8 cellular contexts compared by ENCODE assay signal in the genomic region with DNA sequence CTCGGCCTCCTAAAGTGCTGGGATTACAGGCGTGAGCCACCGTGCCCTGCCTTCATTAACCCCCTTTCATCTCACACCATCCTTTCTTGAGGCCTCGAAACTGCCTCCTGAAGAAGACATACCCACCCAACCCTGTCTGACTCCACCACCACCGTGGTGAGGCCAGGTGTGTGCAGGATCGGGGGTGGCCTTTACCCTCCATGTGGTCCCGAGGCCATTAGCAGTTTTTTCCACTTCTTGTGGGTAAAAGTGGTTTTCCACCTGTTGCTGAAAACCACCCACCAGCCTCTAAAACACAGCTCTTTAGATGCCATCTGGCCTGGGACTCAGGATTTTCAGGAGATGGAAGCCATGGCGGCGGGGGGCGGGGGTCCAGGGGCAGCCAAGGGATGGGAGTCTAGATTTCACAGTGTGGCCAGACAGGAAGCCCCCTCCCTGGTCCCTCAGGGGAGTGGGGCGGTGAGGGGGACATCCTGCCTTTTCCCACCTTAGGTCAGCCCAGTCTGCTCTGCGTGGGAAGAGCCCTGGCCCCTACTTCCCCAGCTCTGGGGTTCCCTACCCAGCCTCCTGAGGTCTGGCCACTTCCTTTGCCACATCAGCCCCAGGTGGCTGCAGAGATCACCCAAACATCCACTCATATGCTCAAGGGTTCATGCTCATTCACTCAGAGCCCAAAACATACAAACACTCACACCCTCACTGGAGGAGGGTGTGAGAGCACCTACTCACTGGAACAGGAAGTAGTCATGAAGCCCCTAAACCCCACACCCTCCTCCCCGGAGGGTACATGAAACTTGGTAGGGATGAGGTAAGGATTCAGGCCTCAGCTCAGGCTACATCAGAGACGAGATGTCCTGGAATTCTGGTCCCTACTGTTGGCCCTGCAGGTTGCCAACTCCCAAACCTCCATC. TPM values are rescaled to one million over a fixed set of nuclear protein-coding genes. Genes with fewer than 3 reads are reported as not detected.
A peak's percentile ranks its signal among the peaks of the same experiment; 100 is the strongest.
DNase-seq lines count a peak whose midpoint lies in the region; ATAC-seq lines count a peak whose summit lies in the region.

No MANE protein-coding gene starts in this region.

- intact Hi-C loops in Right ventricle myocardium superior (cut with DNase I): no loop called here
- intact Hi-C loops in left cardiac atrium (cut with DNase I): no loop called here

- H3K27me3 Mint-ChIP-seq in central memory CD8-positive, alpha-beta T cell: no peaks in the 10 kb centered on the region

- no peak for ATAC-seq in Right ventricle myocardium superior (ENCODE audit: poor library complexity)
- ATAC-seq in left cardiac atrium: no peak
- peak; percentile 55 for ATAC-seq in central memory CD8-positive, alpha-beta T cell (replicated peaks; ENCODE audit: extremely low read depth, poor library complexity, severe bottlenecking)

- peaks cover 66% of the 10 kb centered on the region for H3K4me1 Mint-ChIP-seq in central memory CD8-positive, alpha-beta T cell

- no peaks in the 10 kb centered on the region for H3K9me3 Mint-ChIP-seq in central memory CD8-positive, alpha-beta T cell

- H3K4me3 Mint-ChIP-seq in central memory CD8-positive, alpha-beta T cell: peak overlapping the region; percentile 64

- DNase-seq in Right ventricle myocardium superior (peak; percentile 38), left cardiac atrium (no peak), NAMALWA (ENCODE audit: low spot score) (peak; percentile 80), occipital lobe (lab: John Stamatoyannopoulos, UW) (no peak), SK-N-DZ (ENCODE audit: low spot score) (no peak), NCI-H748 (lab: John Stamatoyannopoulos, UW; ENCODE audit: unreplicated experiment) (no peak)
- DNase-seq in central memory CD8-positive, alpha-beta T cell (ENCODE audit: low spot score in 2 of 2): no peak
- DNase-seq in stimulated activated CD4-positive, alpha-beta T cell treated with anti-CD3 and anti-CD28 coated beads, Interleukin-4, amount 100 ng/mL, for 48 hours (ENCODE audit: low read depth in 2 of 2): peak; percentile 31 to 42

- H3K27ac Mint-ChIP-seq in central memory CD8-positive, alpha-beta T cell (ENCODE audit: low read depth): peak overlapping the region; percentile 97

- peaks cover 19% of the 10 kb centered on the region for H3K36me3 Mint-ChIP-seq in central memory CD8-positive, alpha-beta T cell (ENCODE audit: insufficient read depth)

RNA-seq across cellular contexts. Expression of gene FGR, which starts 2.3 kb away (rescaled TPM):
- 3.7 TPM for total RNA-seq in Right ventricle myocardium superior
- total RNA-seq in left cardiac atrium: 10 to 100 TPM in 1 of 2 donors, 1 to 10 TPM in 1; 8.6 to 10.7 TPM
- 0.78 TPM for total RNA-seq in occipital lobe
- not detected in 2 replicates for polyA plus RNA-seq in SK-N-DZ (2014; cell fraction: cytosol; rRNA removed)
- polyA plus RNA-seq in SK-N-DZ (2014; cell fraction: nucleus; rRNA removed): not detected in 2 replicates

RNA-seq across cellular contexts. Expression of gene AHDC1, which starts 28.7 kb away (rescaled TPM):
- total RNA-seq in Right ventricle myocardium superior (47.4 TPM), left cardiac atrium (10 to 100 TPM; 37.6 to 39.1 TPM), occipital lobe (11.9 TPM)
- 1.5 and 3.5 TPM in 2 replicates for polyA plus RNA-seq in SK-N-DZ (2014; cell fraction: cytosol; rRNA removed)
- polyA plus RNA-seq in SK-N-DZ (2014; cell fraction: nucleus; rRNA removed): 3.2 and 3.8 TPM in 2 replicates

RNA-seq across cellular contexts. Expression of gene IFI6, which starts 39.4 kb away (rescaled TPM):
- total RNA-seq in Right ventricle myocardium superior: 29.2 TPM
- 100 to 1,000 TPM in 1 of 2 donors, 10 to 100 TPM in 1; 40.6 to 143 TPM for total RNA-seq in left cardiac atrium
- total RNA-seq in occipital lobe: 34.5 TPM
- polyA plus RNA-seq in SK-N-DZ (2014; cell fraction: cytosol; rRNA removed): 1.6 and 4.4 TPM in 2 replicates
- polyA plus RNA-seq in SK-N-DZ (2014; cell fraction: nucleus; rRNA removed): 0.45 TPM in 1 of 2 replicates, not detected in the other

Comparison
In these comparisons a context has a peak if more than half of its experiments do, and no peak if none do; other contexts are left out.
1. DNase-seq: peak in Right ventricle myocardium superior (single experiment), NAMALWA (single experiment) and stimulated activated CD4-positive, alpha-beta T cell treated with anti-CD3 and anti-CD28 coated beads, Interleukin-4, amount 100 ng/mL, for 48 hours (2 of 2); none in left cardiac atrium (single experiment), central memory CD8-positive, alpha-beta T cell (0 of 2), occipital lobe (single experiment), SK-N-DZ (single experiment) and NCI-H748 (single experiment).